31 cellular contexts compared by ENCODE assay signal in the genomic region with DNA sequence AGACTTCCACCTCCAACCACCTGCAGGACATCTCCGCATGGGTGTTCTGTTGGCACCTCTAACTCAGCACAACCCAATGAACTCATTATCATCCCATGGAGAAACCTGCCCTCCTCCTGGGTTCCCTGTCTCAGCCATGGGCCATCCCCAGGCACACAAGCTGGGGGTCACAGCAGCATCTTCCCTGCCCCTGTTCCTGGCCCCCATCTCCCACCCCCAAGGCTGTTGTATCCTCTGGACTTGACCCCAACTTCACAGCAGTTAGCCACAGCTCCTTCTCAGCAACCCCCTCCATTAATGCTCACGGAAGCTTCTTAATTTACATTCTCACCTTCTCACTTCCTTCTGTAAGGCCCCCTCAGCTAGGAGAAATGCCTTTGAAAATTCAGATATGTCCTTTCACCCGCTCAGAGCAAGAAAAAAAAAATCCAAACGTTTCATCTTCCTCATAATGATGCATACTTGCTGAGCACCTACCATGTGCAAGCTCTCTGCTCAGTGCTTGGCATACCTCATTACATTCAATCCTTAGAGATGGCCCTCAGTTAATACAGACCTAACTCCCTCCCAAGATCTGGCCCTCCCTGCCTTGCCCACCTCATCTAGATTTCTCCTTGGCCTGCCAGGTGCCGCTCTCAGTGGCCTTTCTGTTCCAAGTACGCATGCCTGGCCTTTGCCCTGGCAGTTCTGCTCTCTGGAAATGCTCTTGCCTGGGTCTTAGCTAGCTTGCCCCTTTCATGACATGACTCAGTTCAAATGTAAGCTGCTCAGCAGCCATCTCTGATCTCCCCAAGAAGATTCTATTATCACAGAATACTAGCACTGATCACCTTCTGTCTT. TPM values are rescaled to one million over a fixed set of nuclear protein-coding genes. Genes with fewer than 3 reads are reported as not detected.
DNase-seq lines count a peak whose midpoint lies in the region; ATAC-seq and TF ChIP-seq lines count a peak whose summit lies in the region.
"Had no signal": no experiment of that assay in that cellular context is flagged by ENCODE, and none has a peak within 500 bp of the region (broad histone marks: within the 10 kb centered on the region; RNA-seq: fewer than 3 reads in every experiment).

No MANE protein-coding gene starts in this region.

- H3K36me3 ChIP-seq in smooth muscle cell (ENCODE audit: low read depth): no peaks in the 10 kb centered on the region
- H3K36me3 ChIP-seq: cardiac muscle cell, colonic mucosa, lower lobe of right lung, prostate gland, sigmoid colon, uterus had no signal

- no peak overlapping the region for H3K4me3 Mint-ChIP-seq in activated CD8-positive, alpha-beta memory T cell treated with anti-CD3 and anti-CD28 coated beads, Interleukin-2, amount 10 ng/mL, durations not matched to agents 7 days and 5 days
- peak overlapping the region; percentile 19 for H3K4me3 Mint-ChIP-seq in type B pancreatic cell
- H3K4me3 Mint-ChIP-seq: activated CD4-positive, alpha-beta memory T cell treated with anti-CD3 and anti-CD28 coated beads for 36 hours; HFFc6 had no signal

- WGBS in smooth muscle cell (ENCODE audit: low lambda C conversion rate): 74% methylated on average over 6 of the region's 6 CpGs

- H3K4me1 Mint-ChIP-seq in activated CD8-positive, alpha-beta memory T cell treated with anti-CD3 and anti-CD28 coated beads, Interleukin-2, amount 10 ng/mL, durations not matched to agents 7 days and 5 days: peaks cover 21% of the 10 kb centered on the region
- peaks cover 11% of the 10 kb centered on the region for H3K4me1 Mint-ChIP-seq in type B pancreatic cell (ENCODE audit: unreplicated experiment)

- no peak for TF ChIP-seq CTCF in type B pancreatic cell (conservative IDR thresholded peaks at IDR 0.05)
- no peak for TF ChIP-seq CTCF in omental fat pad (IDR thresholded peaks at IDR 0.05)
- no peak for TF ChIP-seq CTCF in smooth muscle cell (IDR thresholded peaks at IDR 0.05; ENCODE audit: borderline replicate concordance, insufficient read depth, poor library complexity, severe bottlenecking)

- no peak overlapping the region for H3K4me3 ChIP-seq in smooth muscle cell
- H3K4me3 ChIP-seq: cardiac muscle cell, colonic mucosa, lower lobe of right lung, mucosa of descending colon, prostate gland, sigmoid colon, SJCRH30, testis, uterus had no signal

- no peaks in the 10 kb centered on the region for H3K9me3 ChIP-seq in smooth muscle cell (replicated peaks; ENCODE audit: low read depth)
- H3K9me3 ChIP-seq: colonic mucosa, prostate gland, testis had no signal

- H2AFZ ChIP-seq in smooth muscle cell (ENCODE audit: low read depth): no peak overlapping the region

- no peak overlapping the region for H3K4me2 ChIP-seq in smooth muscle cell

- H3K79me2 ChIP-seq in smooth muscle cell (ENCODE audit: low read depth): peaks cover 20% of the 10 kb centered on the region

- H3K27ac Mint-ChIP-seq in activated CD8-positive, alpha-beta memory T cell treated with anti-CD3 and anti-CD28 coated beads, Interleukin-2, amount 10 ng/mL, durations not matched to agents 7 days and 5 days: no peak overlapping the region
- no peak overlapping the region for H3K27ac Mint-ChIP-seq in type B pancreatic cell
- H3K27ac Mint-ChIP-seq: activated CD4-positive, alpha-beta memory T cell treated with anti-CD3 and anti-CD28 coated beads for 36 hours; activated naive CD4-positive, alpha-beta T cell treated with anti-CD3 and anti-CD28 coated beads, Interleukin-2, amount 50 U/mL, for 72 hours; HFFc6 had no signal

- H3K27me3 ChIP-seq in smooth muscle cell (ENCODE audit: low read depth): no peaks in the 10 kb centered on the region
- H3K27me3 ChIP-seq: cardiac muscle cell, colonic mucosa, sigmoid colon, SJCRH30, testis, uterus had no signal

- no peak overlapping the region for H3K9ac ChIP-seq in smooth muscle cell (ENCODE audit: low read depth)

- H3K27me3 Mint-ChIP-seq in activated CD8-positive, alpha-beta memory T cell treated with anti-CD3 and anti-CD28 coated beads, Interleukin-2, amount 10 ng/mL, durations not matched to agents 7 days and 5 days: no peaks in the 10 kb centered on the region
- no peaks in the 10 kb centered on the region for H3K27me3 Mint-ChIP-seq in type B pancreatic cell
- H3K27me3 Mint-ChIP-seq: activated CD4-positive, alpha-beta memory T cell treated with anti-CD3 and anti-CD28 coated beads for 36 hours had no signal

- no peaks in the 10 kb centered on the region for H4K20me1 ChIP-seq in smooth muscle cell (ENCODE audit: low read depth)

- peaks cover 14% of the 10 kb centered on the region for H3K36me3 Mint-ChIP-seq in activated CD8-positive, alpha-beta memory T cell treated with anti-CD3 and anti-CD28 coated beads, Interleukin-2, amount 10 ng/mL, durations not matched to agents 7 days and 5 days
- H3K36me3 Mint-ChIP-seq in type B pancreatic cell: peaks cover 5% of the 10 kb centered on the region

- CTCF ChIA-PET in activated CD8-positive, alpha-beta memory T cell treated with anti-CD3 and anti-CD28 coated beads, Interleukin-2, amount 10 ng/mL, durations not matched to agents 7 days and 5 days (lab: Charles Lee): no interaction called here

- H3K4me1 ChIP-seq in smooth muscle cell (ENCODE audit: low read depth): no peaks in the 10 kb centered on the region
- H3K4me1 ChIP-seq: colonic mucosa had no signal

- H3K27ac ChIP-seq in smooth muscle cell (ENCODE audit: low read depth): no peak overlapping the region
- H3K27ac ChIP-seq: cardiac muscle cell, colonic mucosa, lower lobe of right lung, prostate gland, sigmoid colon, SJCRH30, testis, uterus had no signal

- DNase-seq in activated CD8-positive, alpha-beta memory T cell treated with anti-CD3 and anti-CD28 coated beads for 24 hours: peak; percentile 32
- DNase-seq in activated CD8-positive, alpha-beta memory T cell treated with anti-CD3 and anti-CD28 coated beads, Interleukin-2, amount 10 ng/mL, durations not matched to agents 7 days and 5 days: no peak
- DNase-seq in NCI-H82 (lab: John Stamatoyannopoulos, UW) (peak; percentile 82), islet precursor cell (peak; percentile 46), type B pancreatic cell (ENCODE audit: extremely low spot score, unreplicated experiment) (no peak), omental fat pad (ENCODE audit: low spot score) (no peak), smooth muscle cell (lab: John Stamatoyannopoulos, UW; ENCODE audit: unreplicated experiment) (no peak)
- DNase-seq: 8988T; activated CD4-positive, alpha-beta memory T cell treated with anti-CD3 and anti-CD28 coated beads for 36 hours; activated T-cell treated with anti-CD3 and anti-CD28 coated beads for 4 hours; aorta; colonic mucosa; effector CD8-positive, alpha-beta T cell; erythroblast; HFFc6; lower lobe of right lung; mucosa of descending colon; NCI-H1092; NCI-H187; NCI-H2171 treated with DMSO at 0.1 percent for 48 hours; NCI-H526; sigmoid colon; SJCRH30; stimulated activated naive CD4-positive, alpha-beta T cell treated with Interleukin-2 at 50 U/mL for 16 hours; testis; uterus had no signal

- no peak for ATAC-seq in activated CD8-positive, alpha-beta memory T cell treated with anti-CD3 and anti-CD28 coated beads, Interleukin-2, amount 10 ng/mL, durations not matched to agents 7 days and 5 days
- ATAC-seq in GM21423 (IDR thresholded peaks at IDR 0.05; ENCODE audit: unreplicated experiment): no peak
- no peak for ATAC-seq in omental fat pad (ENCODE audit: low FRiP score)
- ATAC-seq: activated CD4-positive, CD25-positive, alpha-beta regulatory T cell treated with anti-CD3 and anti-CD28 coated beads, Interleukin-2, amount 50 U/mL, for 24 hours; activated naive CD4-positive, alpha-beta T cell treated with anti-CD3 and anti-CD28 coated beads, Interleukin-2, amount 50 U/mL, for 72 hours; lower lobe of right lung; mucosa of descending colon had no signal

- no peaks in the 10 kb centered on the region for H3F3A ChIP-seq in smooth muscle cell (ENCODE audit: low read depth)

- H3K9me3 Mint-ChIP-seq in activated CD8-positive, alpha-beta memory T cell treated with anti-CD3 and anti-CD28 coated beads, Interleukin-2, amount 10 ng/mL, durations not matched to agents 7 days and 5 days (ENCODE audit: low read depth): peaks cover 5% of the 10 kb centered on the region
- H3K9me3 Mint-ChIP-seq in type B pancreatic cell: peaks cover 13% of the 10 kb centered on the region

RNA-seq across cellular contexts. Expression of a gene that starts 2.5 kb away (rescaled TPM):
- 10 to 100 TPM; 71.2 to 86.2 TPM for total RNA-seq in activated CD8-positive, alpha-beta memory T cell treated with anti-CD3 and anti-CD28 coated beads, Interleukin-2, amount 10 ng/mL, durations not matched to agents 7 days and 5 days
- total RNA-seq in type B pancreatic cell (ENCODE audit: low replicate concordance) (73.0 and 110 TPM in 2 replicates), omental fat pad (10 to 100 TPM; 44.7 to 63.5 (median 53.4) TPM), smooth muscle cell (25.4 and 27.6 TPM in 2 replicates)
- polyA plus RNA-seq in smooth muscle cell: 40.3 and 44.9 TPM in 2 replicates

RNA-seq across cellular contexts. Expression of a gene that starts 28.5 kb away (rescaled TPM):
- total RNA-seq in activated CD8-positive, alpha-beta memory T cell treated with anti-CD3 and anti-CD28 coated beads, Interleukin-2, amount 10 ng/mL, durations not matched to agents 7 days and 5 days: 10 to 100 TPM; 39.6 to 48.0 TPM
- total RNA-seq in type B pancreatic cell (ENCODE audit: low replicate concordance) (71.9 and 75.9 TPM in 2 replicates), omental fat pad (100 to 1,000 TPM; 165 to 410 (median 217) TPM), smooth muscle cell (151 and 171 TPM in 2 replicates)
- polyA plus RNA-seq in smooth muscle cell: 9.4 and 12.7 TPM in 2 replicates
- total RNA-seq: SJCRH30 had no signal

RNA-seq across cellular contexts. Expression of a gene that starts 40.7 kb away (rescaled TPM):
- not detected for total RNA-seq in activated CD8-positive, alpha-beta memory T cell treated with anti-CD3 and anti-CD28 coated beads, Interleukin-2, amount 10 ng/mL, durations not matched to agents 7 days and 5 days
- total RNA-seq in type B pancreatic cell (ENCODE audit: low replicate concordance) (0.46 and 0.52 TPM in 2 replicates), omental fat pad (under 1 TPM; 0.19 to 0.56 (median 0.36) TPM), smooth muscle cell (0.40 and 0.67 TPM in 2 replicates)
- polyA plus RNA-seq in smooth muscle cell: not detected in 2 replicates
- total RNA-seq: activated CD4-positive, alpha-beta memory T cell treated with anti-CD3 and anti-CD28 coated beads for 36 hours; colonic mucosa; HFFc6; mucosa of descending colon; prostate gland; SJCRH30 had no signal
- polyA plus RNA-seq: aorta, cardiac muscle cell had no signal

RNA-seq across cellular contexts. Expression of a gene that starts 53.6 kb away (rescaled TPM):
- total RNA-seq in activated CD8-positive, alpha-beta memory T cell treated with anti-CD3 and anti-CD28 coated beads, Interleukin-2, amount 10 ng/mL, durations not matched to agents 7 days and 5 days: 10 to 100 TPM; 78.3 to 80.8 TPM
- total RNA-seq in type B pancreatic cell (ENCODE audit: low replicate concordance) (75.6 and 81.8 TPM in 2 replicates), omental fat pad (10 to 100 TPM; 33.4 to 46.4 (median 37.5) TPM), smooth muscle cell (48.1 and 48.6 TPM in 2 replicates)
- polyA plus RNA-seq in smooth muscle cell: 265 and 280 TPM in 2 replicates

Comparison
In these comparisons a context has a peak if more than half of its experiments do, and no peak if none do; other contexts are left out.
1. DNase-seq: peak in activated CD8-positive, alpha-beta memory T cell treated with anti-CD3 and anti-CD28 coated beads for 24 hours (single experiment), NCI-H82 (single experiment) and islet precursor cell (single experiment); none in activated CD8-positive, alpha-beta memory T cell treated with anti-CD3 and anti-CD28 coated beads, Interleukin-2, amount 10 ng/mL, durations not matched to agents 7 days and 5 days (single experiment), type B pancreatic cell (single experiment), omental fat pad (single experiment) and smooth muscle cell (single experiment).